3 cellular contexts compared by ENCODE assay signal in the genomic region with DNA sequence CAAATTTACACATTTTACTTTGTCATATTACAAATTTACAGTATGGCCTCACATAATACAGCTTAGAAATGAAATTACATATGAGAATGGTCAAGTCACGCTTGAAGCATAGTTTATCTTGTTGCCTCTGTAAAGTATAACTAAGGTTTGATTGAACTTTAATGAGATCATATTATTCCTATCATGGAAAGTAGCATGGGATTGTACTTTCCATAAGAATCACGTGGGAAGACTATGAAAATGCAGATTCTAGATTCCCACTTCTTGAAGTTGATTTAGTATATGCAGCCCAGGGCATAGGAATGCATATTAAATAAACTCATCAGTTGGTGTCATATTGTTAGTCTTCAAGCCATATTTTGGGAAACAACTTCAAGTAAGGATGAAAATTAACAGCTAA.
"Had no signal": no experiment of that assay in that cellular context is flagged by ENCODE, and none has a peak within 500 bp of the region (broad histone marks: within the 10 kb centered on the region; RNA-seq: fewer than 3 reads in every experiment).

No MANE protein-coding gene starts in this region.

- DNase-seq: GDM1, GF-D8 had no signal

- H3K4me3 ChIP-seq: GM12878 had no signal
